Comparison of ENCODE assay signal across 16 cellular contexts in the genomic region with DNA sequence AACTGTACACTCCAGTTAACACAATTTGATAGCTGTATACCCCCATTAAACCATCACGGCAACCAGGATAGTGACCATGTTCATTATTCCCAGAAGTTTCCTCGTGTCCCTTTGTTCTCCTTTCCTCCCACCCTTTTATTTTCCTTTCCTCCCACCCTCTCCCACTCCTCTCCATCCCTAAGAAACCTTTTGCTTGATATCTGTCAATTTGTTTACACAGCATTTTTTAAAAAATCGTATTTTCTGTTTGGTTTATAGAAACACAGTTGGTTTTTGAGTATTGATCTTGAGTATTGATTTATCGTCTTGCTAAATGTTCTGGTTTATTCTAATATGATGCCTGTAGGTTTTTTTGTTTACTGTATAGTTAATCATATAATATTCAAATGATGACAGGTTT.
DNase-seq lines count a peak whose midpoint lies in the region; ATAC-seq and TF ChIP-seq lines count a peak whose summit lies in the region.
"Had no signal": no experiment of that assay in that cellular context is flagged by ENCODE, and none has a peak within 500 bp of the region (broad histone marks: within the 10 kb centered on the region; RNA-seq: fewer than 3 reads in every experiment).

No MANE protein-coding gene starts in this region.

- in situ Hi-C loops in mammary epithelial cell (cut with MboI; ENCODE audit: low sequenced_read_pairs in 2 of 2) (no loop called here), IMR-90 (cut with MboI; ENCODE audit: low sequenced_read_pairs) (no loop called here)

- no peaks in the 10 kb centered on the region for H3K27me3 Mint-ChIP-seq in MCF 10A (ENCODE audit: insufficient read depth, unreplicated experiment)
- H3K27me3 Mint-ChIP-seq in endothelial cell (ENCODE audit: unreplicated experiment) = peaks cover 4% of the 10 kb centered on the region
- H3K27me3 Mint-ChIP-seq: CD8-positive, alpha-beta memory T cell had no signal

- peaks cover under 1% of the 10 kb centered on the region for H3K4me1 Mint-ChIP-seq in MCF 10A (ENCODE audit: insufficient read depth, unreplicated experiment)
- H3K4me1 Mint-ChIP-seq in endothelial cell (ENCODE audit: unreplicated experiment) = peaks cover 63% of the 10 kb centered on the region

- intact Hi-C loops in MCF 10A (cut with micrococcal nuclease) (no loop called here), mammary epithelial cell (cut with micrococcal nuclease) (no loop called here), IMR-90 (cut with micrococcal nuclease) (no loop called here)

- H2AK9ac ChIP-seq in IMR-90 (replicated peaks; ENCODE audit: low read depth, low read length, poor library complexity) = no peak overlapping the region

- no peaks in the 10 kb centered on the region for H3K9me3 ChIP-seq in mammary epithelial cell (replicated peaks; ENCODE audit: insufficient read depth, low read length)
- no peaks in the 10 kb centered on the region for H3K9me3 ChIP-seq in IMR-90 (ENCODE audit: control insufficient read depth, insufficient read depth, low read length)
- H3K9me3 ChIP-seq: BLaER1, Caco-2 had no signal

- BruUV-seq in MCF 10A (replicated peaks; lab: Mats Ljungman, UMichigan) = no TSS peak
- BruUV-seq in mammary epithelial cell (replicated peaks; lab: Mats Ljungman, UMichigan) = no TSS peak
- BruUV-seq in IMR-90 (replicated peaks; lab: Mats Ljungman, UMichigan) = no TSS peak

- WGBS in mammary epithelial cell (ENCODE audit: low coverage, missing lambda C conversion rate) = 92% methylated on average over 4 of the region's 4 CpGs
- WGBS in IMR-90 (ENCODE audit: extremely low coverage in 2 of 2, insufficient read length in 1 of 2), 2 experiments = 94% methylated on average over 2 of the region's 4 CpGs; no CpG with 5 or more reads in 1 of the 2 experiments

- no peak overlapping the region for H2BK20ac ChIP-seq in IMR-90 (ENCODE audit: low read depth, low read length)

- H4K20me1 ChIP-seq in mammary epithelial cell (ENCODE audit: insufficient read depth, low read length) (no peaks in the 10 kb centered on the region), IMR-90 (ENCODE audit: insufficient read depth, low read length) (no peaks in the 10 kb centered on the region)

- H3K23ac ChIP-seq in IMR-90 (ENCODE audit: low read depth, low read length) = no peak overlapping the region

- H3K4me3 ChIP-seq in mammary epithelial cell (replicated peaks in 1 of 3; ENCODE audit: insufficient read depth in 1 of 3, low read depth in 2 of 3, low read length in 3 of 3) (no peak overlapping the region), IMR-90 (ENCODE audit: insufficient read depth, low read depth, low read length) (no peak overlapping the region)
- H3K4me3 ChIP-seq: BLaER1 had no signal

- H3K4me3 Mint-ChIP-seq in MCF 10A (ENCODE audit: unreplicated experiment) (no peak overlapping the region), endothelial cell (ENCODE audit: unreplicated experiment) (no peak overlapping the region)
- H3K4me3 Mint-ChIP-seq: CD8-positive, alpha-beta memory T cell had no signal

- no peak for ATAC-seq in IMR-90 (ENCODE audit: low read depth)

- H3K27ac ChIP-seq in mammary epithelial cell (ENCODE audit: insufficient read depth, low read depth, low read length) (no peak overlapping the region), IMR-90 (ENCODE audit: insufficient read depth, low read length) (no peak overlapping the region)
- H3K27ac ChIP-seq: 22Rv1, BLaER1 had no signal

- H4K91ac ChIP-seq in IMR-90 (ENCODE audit: insufficient read depth, low read depth, low read length) = no peak overlapping the region

- H3K36me3 Mint-ChIP-seq in MCF 10A (ENCODE audit: insufficient read depth, unreplicated experiment) (peaks cover 8% of the 10 kb centered on the region), endothelial cell (ENCODE audit: low read depth, unreplicated experiment) (peaks cover 12% of the 10 kb centered on the region)

- no peak for DNase-seq in MCF 10A (ENCODE audit: unreplicated experiment)
- no peak for DNase-seq in mammary epithelial cell
- DNase-seq in IMR-90 = no peak
- DNase-seq in endothelial cell (ENCODE audit: low spot score) = no peak
- DNase-seq in Kasumi-1 (lab: John Stamatoyannopoulos, UW) = no peak
- DNase-seq in pons (ENCODE audit: low spot score) = no peak
- DNase-seq in NOMO-1 treated with dmso at 0.1 percent for 144 hours (lab: John Stamatoyannopoulos, UW; ENCODE audit: unreplicated experiment) = no peak
- DNase-seq: AML-193; Caco-2; CD8-positive, alpha-beta memory T cell; DND-41; GDM1; H7; KBM-7 had no signal

- H2BK15ac ChIP-seq in IMR-90 (ENCODE audit: low read depth, low read length) = no peak overlapping the region

- POLR2A ChIA-PET in MCF 10A (lab: Yijun Ruan, JAX) = interaction anchor here (1.0 kb wide), 1 partner anchor 9 kb away, joined by 3 read pairs; no protein-coding TSS in a partner anchor
- POLR2A ChIA-PET in IMR-90 (lab: Charles Lee; ENCODE audit: unreplicated experiment) = no interaction called here

- H3K4me2 ChIP-seq in mammary epithelial cell (ENCODE audit: insufficient read depth, low read depth, low read length) (no peak overlapping the region), IMR-90 (ENCODE audit: low read depth, low read length) (no peak overlapping the region)
- H3K4me2 ChIP-seq: BLaER1 had no signal

- peaks cover 4% of the 10 kb centered on the region for H3K4me1 ChIP-seq in mammary epithelial cell (ENCODE audit: insufficient read depth, low read length)
- no peaks in the 10 kb centered on the region for H3K4me1 ChIP-seq in IMR-90 (ENCODE audit: control insufficient read depth, insufficient read depth, low read length)
- H3K4me1 ChIP-seq: Caco-2 had no signal

- H3K9me1 ChIP-seq in IMR-90 (ENCODE audit: insufficient read depth, low read length) = peaks cover 3% of the 10 kb centered on the region; the same call in 1 of the 2 replicates

- no peak overlapping the region for H4K8ac ChIP-seq in IMR-90 (ENCODE audit: low read depth in 2 of 2, low read length in 2 of 2)

- H3K36me3 ChIP-seq in mammary epithelial cell (ENCODE audit: insufficient read depth, low read length) (no peaks in the 10 kb centered on the region), IMR-90 (ENCODE audit: control insufficient read depth, insufficient read depth, low read length) (0 out of 2 replicates have a peak, but pooled peaks cover 2% of the 10 kb centered on the region)

- no peak overlapping the region for H3K56ac ChIP-seq in IMR-90 (ENCODE audit: extremely low read depth, insufficient read depth, low read length)

- H3K27me3 ChIP-seq in mammary epithelial cell (ENCODE audit: insufficient read depth, low read length) = no peaks in the 10 kb centered on the region
- H3K27me3 ChIP-seq in IMR-90 (ENCODE audit: control insufficient read depth, insufficient read depth, low read length) = no peaks in the 10 kb centered on the region
- H3K27me3 ChIP-seq: BLaER1 had no signal

- H2AFZ ChIP-seq in mammary epithelial cell (ENCODE audit: low read depth, low read length) (no peak overlapping the region), IMR-90 (replicated peaks; ENCODE audit: low read length, poor library complexity) (no peak overlapping the region)

- H2AK5ac ChIP-seq in IMR-90 (ENCODE audit: low read depth, low read length) = no peak overlapping the region

- no peak for TF ChIP-seq POLR2A in IMR-90 (IDR thresholded peaks at IDR 0.05; ENCODE audit: low read depth, low read length)

- H4K5ac ChIP-seq in IMR-90 (ENCODE audit: low read depth, low read length) = no peak overlapping the region

- H3K79me2 ChIP-seq in mammary epithelial cell (ENCODE audit: insufficient read depth, low read length) = peaks cover 33% of the 10 kb centered on the region

- dilution Hi-C loops in mammary epithelial cell (cut with HindIII; ENCODE audit: low sequenced_read_pairs) = no loop called here
- dilution Hi-C loops in IMR-90 (cut with HindIII; ENCODE audit: low sequenced_read_pairs, unreplicated experiment) = no loop called here

- H3K4ac ChIP-seq in IMR-90 (ENCODE audit: low read depth, low read length) = no peak overlapping the region

- H3K9me3 Mint-ChIP-seq in MCF 10A (ENCODE audit: unreplicated experiment) (no peaks in the 10 kb centered on the region), endothelial cell (ENCODE audit: unreplicated experiment) (no peaks in the 10 kb centered on the region)
- H3K9me3 Mint-ChIP-seq: CD8-positive, alpha-beta memory T cell had no signal

- no peak for TF ChIP-seq RAD21 in IMR-90 (IDR thresholded peaks at IDR 0.05; ENCODE audit: low read length)

- CTCF ChIA-PET in MCF 10A (lab: Yijun Ruan, JAX) (interaction anchor here (0.8 kb wide), 1 partner anchor 479 kb away, joined by 4 read pairs; no protein-coding TSS in a partner anchor), mammary epithelial cell (lab: Charles Lee; ENCODE audit: low non-redundant PET) (no interaction called here), IMR-90 (lab: Yijun Ruan, JAX) (no interaction called here)

- no peak for TF ChIP-seq CTCF in MCF 10A (IDR thresholded peaks at IDR 0.05; ENCODE audit: unreplicated experiment)
- no peak for TF ChIP-seq CTCF in mammary epithelial cell (conservative IDR thresholded peaks at IDR 0.05 in 1 of 2, IDR thresholded peaks at IDR 0.05 in 1 of 2; ENCODE audit: extremely low read depth in 1 of 2, insufficient read depth in 1 of 2, low read depth in 1 of 2, low read length in 2 of 2)
- no peak for TF ChIP-seq CTCF in IMR-90 (conservative IDR thresholded peaks at IDR 0.05; ENCODE audit: low read depth, low read length)
- no peak for TF ChIP-seq CTCF in endothelial cell (IDR thresholded peaks at IDR 0.05; ENCODE audit: unreplicated experiment)

- H2BK120ac ChIP-seq in IMR-90 (ENCODE audit: low read depth, low read length) = no peak overlapping the region

- peaks cover 0 to 16% of the 10 kb centered on the region in 2 experiments; a peak in 2 of 4 replicates for H3K79me1 ChIP-seq in IMR-90 (ENCODE audit: low read depth in 1 of 2, low read length in 2 of 2)

- H3K14ac ChIP-seq in IMR-90 (replicated peaks; ENCODE audit: low read depth, low read length) = no peak overlapping the region

- H3K9ac ChIP-seq in mammary epithelial cell (ENCODE audit: insufficient read depth, low read length) (no peak overlapping the region), IMR-90 (ENCODE audit: low read depth, low read length) (no peak overlapping the region)
- H3K9ac ChIP-seq: BLaER1 had no signal

- no peak overlapping the region for H3K18ac ChIP-seq in IMR-90 (ENCODE audit: low read depth, low read length)

- peak overlapping the region; percentile 27 for H3K27ac Mint-ChIP-seq in MCF 10A (ENCODE audit: low read depth, unreplicated experiment)
- H3K27ac Mint-ChIP-seq in endothelial cell (ENCODE audit: unreplicated experiment) = peak overlapping the region; percentile 91
- H3K27ac Mint-ChIP-seq: CD8-positive, alpha-beta memory T cell had no signal

- no peak overlapping the region for H2BK5ac ChIP-seq in IMR-90 (ENCODE audit: low read depth, low read length, poor library complexity, severe bottlenecking)

TF ChIP-seq in IMR-90, 13 proteins besides CTCF, POLR2A, EP300 and RAD21:
- TF ChIP-seq MAFK (IDR thresholded peaks at IDR 0.05; ENCODE audit: low read depth, low read length) (0 out of 2 replicates have a peak, but pooled peaks have one; percentile 5), BHLHE40 (IDR thresholded peaks at IDR 0.05; ENCODE audit: low read depth, low read length) (no peak)
